Comparison of ENCODE assay signal across 28 cellular contexts in the genomic region with DNA sequence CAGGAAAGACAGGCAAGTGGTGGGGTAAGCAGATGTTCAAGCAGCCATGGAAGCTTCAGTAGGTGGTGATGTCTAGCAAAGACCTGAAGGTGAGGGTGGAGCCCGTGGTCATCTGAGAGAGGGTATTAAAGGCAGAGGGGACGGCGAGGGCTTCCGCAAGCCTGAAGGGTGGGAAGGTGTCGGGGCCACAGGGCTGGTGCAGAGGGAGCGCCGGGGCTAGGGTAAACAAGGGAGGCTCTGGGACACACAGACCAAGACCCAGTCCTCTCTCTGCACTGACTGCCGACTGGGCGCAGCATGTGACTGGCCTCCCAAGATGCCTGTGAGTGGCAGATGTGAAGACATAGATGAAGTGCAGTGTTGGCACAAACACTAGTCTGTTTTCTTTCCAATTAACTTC.
"Had no signal": no experiment of that assay in that cellular context is flagged by ENCODE, and none has a peak within 500 bp of the region (broad histone marks: within the 10 kb centered on the region; RNA-seq: fewer than 3 reads in every experiment).

No MANE protein-coding gene starts in this region.

- H3K9me3 ChIP-seq: gastroesophageal sphincter, pancreas, psoas muscle, sigmoid colon, stomach, thyroid gland had no signal

- DNase-seq: activated CD4-positive, alpha-beta T cell treated with anti-CD3 and anti-CD28 coated beads for 4 hours; activated CD4-positive, alpha-beta T cell treated with anti-CD3 and anti-CD28 coated beads, Interleukin-2, amount 50 U/mL, for 48 hours; activated CD8-positive, alpha-beta memory T cell treated with anti-CD3 and anti-CD28 coated beads, Interleukin-2, amount 50 U/mL, for 4 hours; activated gamma-delta T cell treated with Interleukin-2 at 50 U/mL for 16 hours; activated naive CD4-positive, alpha-beta T cell treated with anti-CD3 and anti-CD28 coated beads, Interleukin-2, amount 50 U/mL, for 16 hours; activated T-cell treated with anti-CD3 and anti-CD28 coated beads, Interleukin-2, amount 50 U/mL, for 1 hour; amniotic stem cell; caudate nucleus; cortex of kidney; hippocampal formation; immature natural killer cell; kidney; left colon; nucleus accumbens; pancreas; psoas muscle; sigmoid colon; small intestine; stimulated activated CD4-positive, alpha-beta T cell treated with anti-CD3 and anti-CD28 coated beads, Interleukin-1b, Interleukin-23, amount 100 ng/mL, for 48 hours; stimulated activated naive B cell treated with anti-CD40 and anti-IgM and Interleukin-4, amounts not matched to agents 10 μg/mL and 1 μg/mL and 100 μg/mL, for 72 hours; stomach; T-helper 9 cell; thyroid gland had no signal

- H3K4me3 Mint-ChIP-seq: activated T-helper 1 cell treated with anti-CD3 and anti-CD28 coated beads, Interleukin-12 subunit alpha, Interleukin-12 subunit beta, Interleukin-2, Interleukin-4 antibody, amounts not matched to agents 30 ng/mL and 10 ng/mL and 1 ng/mL, durations not matched to agents 14 hours and 24 hours and 36 hours; immature natural killer cell; stimulated activated naive B cell treated with anti-CD40 and anti-IgM and Interleukin-4, amounts not matched to agents 10 μg/mL and 1 μg/mL and 100 μg/mL, for 72 hours had no signal

- H3K27me3 Mint-ChIP-seq: stimulated activated naive B cell treated with anti-CD40 and anti-IgM and Interleukin-4, amounts not matched to agents 10 μg/mL and 1 μg/mL and 100 μg/mL, for 72 hours had no signal

- H3K27ac ChIP-seq: gastroesophageal sphincter, pancreas, psoas muscle, sigmoid colon, stomach, thyroid gland, VCaP had no signal

- ATAC-seq: left colon; pancreas; stimulated activated naive B cell treated with anti-CD40 and anti-IgM and Interleukin-4, amounts not matched to agents 10 μg/mL and 1 μg/mL and 100 μg/mL, for 72 hours had no signal

- H3K27me3 ChIP-seq: gastroesophageal sphincter, pancreas, sigmoid colon, stomach, thyroid gland had no signal

- H3K36me3 ChIP-seq: gastroesophageal sphincter, pancreas, sigmoid colon, stomach, thyroid gland had no signal

- H3K4me1 Mint-ChIP-seq: immature natural killer cell had no signal

- H3K27ac Mint-ChIP-seq: activated T-helper 1 cell treated with anti-CD3 and anti-CD28 coated beads, Interleukin-12 subunit alpha, Interleukin-12 subunit beta, Interleukin-2, Interleukin-4 antibody, amounts not matched to agents 30 ng/mL and 10 ng/mL and 1 ng/mL, durations not matched to agents 14 hours and 24 hours and 36 hours; immature natural killer cell; stimulated activated naive B cell treated with anti-CD40 and anti-IgM and Interleukin-4, amounts not matched to agents 10 μg/mL and 1 μg/mL and 100 μg/mL, for 72 hours had no signal

- H3K9me3 Mint-ChIP-seq: activated T-helper 1 cell treated with anti-CD3 and anti-CD28 coated beads, Interleukin-12 subunit alpha, Interleukin-12 subunit beta, Interleukin-2, Interleukin-4 antibody, amounts not matched to agents 30 ng/mL and 10 ng/mL and 1 ng/mL, durations not matched to agents 14 hours and 24 hours and 36 hours; immature natural killer cell; stimulated activated naive B cell treated with anti-CD40 and anti-IgM and Interleukin-4, amounts not matched to agents 10 μg/mL and 1 μg/mL and 100 μg/mL, for 72 hours had no signal

- H3K36me3 Mint-ChIP-seq: immature natural killer cell had no signal

- H3K4me1 ChIP-seq: pancreas, psoas muscle, thyroid gland had no signal

- FAIRE-seq: endothelial cell of umbilical vein, kidney, pancreas, small intestine, TTC549 had no signal

- H3K4me3 ChIP-seq: gastroesophageal sphincter, pancreas, psoas muscle, sigmoid colon, stomach, thyroid gland had no signal
